In genomic region chr1:185536165-185536920, GRCh38 we compare ENCODE assay signal across 17 cellular contexts.
A peak's percentile ranks its signal among the peaks of the same experiment; 100 is the strongest.
DNase-seq lines count a peak whose midpoint lies in the region; ATAC-seq, FAIRE-seq and TF ChIP-seq lines count a peak whose summit lies in the region.
"Had no signal": no experiment of that assay in that cellular context is flagged by ENCODE, and none has a peak within 500 bp of the region (broad histone marks: within the 10 kb centered on the region; RNA-seq: fewer than 3 reads in every experiment).

No MANE protein-coding gene starts in this region.

- no peak overlapping the region for H2AFZ ChIP-seq in K562 (ENCODE audit: low read depth, low read length)
- H2AFZ ChIP-seq: GM23338 had no signal

- no peaks in the 10 kb centered on the region for H3K9me1 ChIP-seq in K562 (ENCODE audit: control insufficient read depth, insufficient read depth, low read length)

- BruUV-seq in K562 (replicated peaks; lab: Mats Ljungman, UMichigan) = no TSS peak

- 2% methylated on average over 3 of the region's 3 CpGs for WGBS in K562 (ENCODE audit: insufficient coverage, low coverage, missing lambda C conversion rate)

- in situ Hi-C loops in K562 (cut with MboI) = no loop called here

- CTCF ChIA-PET in HEK293 (lab: Yijun Ruan, JAX) = interaction anchor here (0.6 to 0.7 kb wide), 2 partner anchors 120 to 138 kb away, joined by 3 read pairs; no protein-coding TSS in a partner anchor
- CTCF ChIA-PET in K562 (lab: Yijun Ruan, JAX; ENCODE audit: low intra/inter-chr PET ratio) = no interaction called here

- no peak for ATAC-seq in K562
- ATAC-seq: GM23338, HCT116 had no signal

- no peaks in the 10 kb centered on the region for H3K36me3 ChIP-seq in HEK293 (ENCODE audit: control insufficient read depth in 2 of 2, insufficient read depth in 1 of 2, low read length in 2 of 2)
- H3K36me3 ChIP-seq in K562 (ENCODE audit: control insufficient read depth, insufficient read depth, low read length) = no peaks in the 10 kb centered on the region; the same call in 2 of the 3 replicates
- H3K36me3 ChIP-seq: BLaER1 treated with 17β-estradiol and CSF1 and Interleukin-3, amounts not matched to agents 10 nM and 100 nM had no signal

- no peaks in the 10 kb centered on the region for H3K9me3 ChIP-seq in HEK293 (ENCODE audit: control insufficient read depth, insufficient read depth, low read depth, low read length)
- H3K9me3 ChIP-seq in K562 (replicated peaks; ENCODE audit: control insufficient read depth, insufficient read depth, low read depth, low read length) = no peaks in the 10 kb centered on the region

- POLR2A ChIA-PET in HEK293 (lab: Yijun Ruan, JAX) = no interaction called here
- POLR2A ChIA-PET in K562 (lab: Yijun Ruan, JAX) = interaction anchor here (0.9 to 1.0 kb wide), 2 partner anchors 10 to 63 kb away, joined by 3 to 5 read pairs; no protein-coding TSS in a partner anchor

- H3K27ac ChIP-seq in HEK293 (ENCODE audit: extremely low read depth, low read depth, low read length) (no peak overlapping the region), K562 (ENCODE audit: extremely low read depth, low read depth, low read length) (no peak overlapping the region)

- H3K79me2 ChIP-seq in K562 (ENCODE audit: control insufficient read depth, insufficient read depth, low read length) = no peaks in the 10 kb centered on the region

- no peak overlapping the region for H3K4me3 ChIP-seq in HEK293 (ENCODE audit: low read depth, low read length)
- no peak overlapping the region for H3K4me3 ChIP-seq in K562
- no peak overlapping the region for H3K4me3 ChIP-seq in foreskin fibroblast (ENCODE audit: low read depth in 1 of 2, low read length in 2 of 2)
- H3K4me3 ChIP-seq: BLaER1 treated with 17β-estradiol and CSF1 and Interleukin-3, amounts not matched to agents 10 nM and 100 nM; GM23338 had no signal

- no peak for DNase-seq in K562 (ENCODE audit: extremely low read depth in 1 of 4, low spot score in 3 of 4)
- DNase-seq in frontal cortex (ENCODE audit: low spot score in 2 of 2) = no peak
- DNase-seq in NCI-H510A (lab: John Stamatoyannopoulos, UW) = no peak
- DNase-seq in GM19240 (ENCODE audit: insufficient read length, low spot score) = no peak
- DNase-seq in foreskin fibroblast = no peak
- DNase-seq in stimulated activated CD4-positive, alpha-beta T cell treated with anti-CD3 and anti-CD28 coated beads, Interleukin-15, amount 100 ng/mL, for 24 hours = no peak
- DNase-seq: CD4-positive, alpha-beta T cell; DMS153; DMS79; GF-D8; H7; KG1 had no signal

- H3K9ac ChIP-seq in K562 (ENCODE audit: insufficient read depth in 1 of 2, low read depth in 2 of 2, low read length in 2 of 2) = no peak overlapping the region
- H3K9ac ChIP-seq: BLaER1 treated with 17β-estradiol and CSF1 and Interleukin-3, amounts not matched to agents 10 nM and 100 nM had no signal

- TF ChIP-seq RAD21 in K562 (CRISPR knock-in tag; conservative IDR thresholded peaks at IDR 0.05 in 1 of 2, IDR thresholded peaks at IDR 0.05 in 1 of 2) = no peak

- no peak for TF ChIP-seq POLR2A in K562 (conservative IDR thresholded peaks at IDR 0.05)

- no peaks in the 10 kb centered on the region for H3K4me1 ChIP-seq in HEK293 (ENCODE audit: control insufficient read depth, insufficient read depth, low read length)
- peaks cover 0 to 13% of the 10 kb centered on the region in 2 experiments; a peak in 2 of 5 replicates for H3K4me1 ChIP-seq in K562 (replicated peaks in 1 of 2; ENCODE audit: control insufficient read depth in 2 of 2, insufficient read depth in 2 of 2, low read length in 2 of 2)

- H3K27me3 ChIP-seq in K562 (ENCODE audit: control insufficient read depth in 2 of 2, insufficient read depth in 2 of 2, low read length in 2 of 2) = no peaks in the 10 kb centered on the region
- H3K27me3 ChIP-seq: BLaER1 treated with 17β-estradiol and CSF1 and Interleukin-3, amounts not matched to agents 10 nM and 100 nM had no signal

- no peak for TF ChIP-seq EP300 in K562 (IDR thresholded peaks at IDR 0.05; ENCODE audit: low read length)

- FAIRE-seq in K562 (lab: Jason Lieb, UNC) = no peak
- peak; percentile 51 for FAIRE-seq in frontal cortex (lab: Jason Lieb, UNC)
- FAIRE-seq: HTR-8/SVneo had no signal

- TF ChIP-seq CTCF in HEK293 (tag by site-specific recombination; IDR thresholded peaks at IDR 0.05) (no peak), K562 (IDR thresholded peaks at IDR 0.05 in 2 of 3, conservative IDR thresholded peaks at IDR 0.05 in 1 of 3; ENCODE audit: insufficient read depth in 2 of 3, low read depth in 1 of 3, low read length in 3 of 3) (no peak), foreskin fibroblast (IDR thresholded peaks at IDR 0.05; ENCODE audit: low read depth, low read length) (no peak)

- no peaks in the 10 kb centered on the region for H4K20me1 ChIP-seq in K562 (replicated peaks; ENCODE audit: control insufficient read depth, insufficient read depth, low read length)
- H4K20me1 ChIP-seq: BLaER1 treated with 17β-estradiol and CSF1 and Interleukin-3, amounts not matched to agents 10 nM and 100 nM had no signal

- no peak overlapping the region for H3K4me2 ChIP-seq in K562 (ENCODE audit: insufficient read depth, low read length)
- H3K4me2 ChIP-seq: GM23338 had no signal

- intact Hi-C loops in K562 (cut with micrococcal nuclease) = no loop called here

TF ChIP-seq in HEK293, 187 proteins besides CTCF, POLR2A, EP300 and RAD21:
- TF ChIP-seq ZNF677 (tag by site-specific recombination; IDR thresholded peaks at IDR 0.05) = no peak
- TF ChIP-seq PRDM1 (tag by site-specific recombination; IDR thresholded peaks at IDR 0.05) = peak; percentile 91

TF ChIP-seq in K562, 482 proteins besides CTCF, POLR2A, EP300 and RAD21 (continues in another document):
- TF ChIP-seq CEBPG (CRISPR knock-in tag; IDR thresholded peaks at IDR 0.05) (no peak), CEBPG (tag; conservative IDR thresholded peaks at IDR 0.05 in 1 of 2, IDR thresholded peaks at IDR 0.05 in 1 of 2) (peak; percentile 47 to 86; a peak in 3 of 4 replicates), ARNT (IDR thresholded peaks at IDR 0.05) (no peak), CEBPB (tag; IDR thresholded peaks at IDR 0.05) (peak; percentile 58), NR4A1 (CRISPR knock-in tag; IDR thresholded peaks at IDR 0.05) (no peak), NR4A1 (tag; IDR thresholded peaks at IDR 0.05) (no peak), ZNF407 (IDR thresholded peaks at IDR 0.05; ENCODE audit: low read depth) (no peak), MXI1 (IDR thresholded peaks at IDR 0.05; ENCODE audit: low read depth, low read length) (no peak)
